1 cellular context compared by ENCODE assay signal in genomic region chr12:112496493-112496892, GRCh38.
TF ChIP-seq lines count a peak whose summit lies in the region.

No MANE protein-coding gene starts in this region.

TF ChIP-seq in WTC11, 78 proteins besides CTCF, POLR2A, EP300 and RAD21 (continued from another document):
- TF ChIP-seq MLX (CRISPR knock-in tag; IDR thresholded peaks at IDR 0.05), result no peak
TF ChIP-seq in WTC11: peak in this region for 0.
